8 cellular contexts compared by ENCODE assay signal in the genomic region with DNA sequence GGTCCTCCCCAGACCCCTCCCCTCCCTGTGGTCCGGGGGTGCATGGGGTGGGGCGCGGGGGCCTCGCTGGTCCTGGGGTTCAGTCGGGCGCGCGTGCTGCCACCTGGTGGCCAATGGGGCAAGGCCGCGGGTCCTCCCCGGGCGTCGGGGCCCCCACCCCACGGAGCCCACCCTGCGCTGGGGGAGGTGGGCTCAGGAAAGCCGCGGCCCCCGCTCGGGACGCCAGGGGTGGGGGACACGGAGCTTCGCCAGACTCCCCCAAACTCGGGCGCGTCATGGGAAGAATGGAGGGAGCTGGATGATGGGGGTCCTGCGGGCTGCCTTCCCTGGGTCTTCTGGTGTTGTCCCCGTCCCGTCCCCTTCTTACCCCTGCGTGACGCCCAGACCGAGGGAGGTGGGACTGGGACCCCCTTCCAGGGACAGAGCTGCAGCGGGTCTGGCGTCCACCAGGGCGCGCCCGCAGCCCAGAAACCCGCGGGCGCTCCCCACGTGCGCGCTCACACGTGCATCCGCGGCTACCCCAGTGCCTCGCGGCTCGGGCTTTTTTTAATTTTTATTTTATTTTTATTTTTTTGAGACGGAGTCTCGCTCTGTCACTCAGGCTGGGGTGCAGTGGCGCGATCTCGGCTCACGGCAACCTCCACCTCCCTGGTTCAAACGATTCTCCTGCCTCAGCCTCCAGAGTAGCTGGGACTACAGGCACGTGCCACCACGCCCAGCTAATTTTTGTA. TPM values are rescaled to one million over a fixed set of nuclear protein-coding genes. Genes with fewer than 3 reads are reported as not detected.
A peak's percentile ranks its signal among the peaks of the same experiment; 100 is the strongest.
DNase-seq lines count a peak whose midpoint lies in the region; ATAC-seq and TF ChIP-seq lines count a peak whose summit lies in the region.

No MANE protein-coding gene starts in this region.

- peaks cover 0 to 3% of the 10 kb centered on the region in 2 experiments for H3K4me1 ChIP-seq in trophoblast cell (ENCODE audit: control insufficient read depth in 1 of 2, insufficient read depth in 2 of 2, low read length in 2 of 2)

- H3K4me1 Mint-ChIP-seq in activated T-cell treated with anti-CD3 and anti-CD28 coated beads, Interleukin-2, amount 50 U/mL, for 24 hours (ENCODE audit: low read depth), result peaks cover 19% of the 10 kb centered on the region

- H3K79me1 ChIP-seq in trophoblast cell (ENCODE audit: low read length), result no peaks in the 10 kb centered on the region

- H3K4me2 ChIP-seq in trophoblast cell (ENCODE audit: low read length), result no peak overlapping the region

- TF ChIP-seq POLR2A in NB4 (IDR thresholded peaks at IDR 0.05; ENCODE audit: extremely low read depth, insufficient read length), result no peak

- H2BK5ac ChIP-seq in trophoblast cell (ENCODE audit: low read depth, low read length, poor library complexity), result no peak overlapping the region

- no peak overlapping the region for H3K4ac ChIP-seq in trophoblast cell (ENCODE audit: low read depth, low read length)

- no peak overlapping the region for H3K4me3 Mint-ChIP-seq in activated T-cell treated with anti-CD3 and anti-CD28 coated beads, Interleukin-2, amount 50 U/mL, for 24 hours

- DNase-seq in GM06990 (ENCODE audit: extremely low read depth, insufficient read length) (peak; percentile 72), NB4 (ENCODE audit: low read depth) (peak; percentile 59), fibroblast of mammary gland (ENCODE audit: low read depth) (peak; percentile 32), trophoblast cell (peak in 1 of 2 donors; percentile 29), medulla oblongata (ENCODE audit: extremely low spot score) (no peak), NCI-H345 treated with DMSO at 0.1 percent for 48 hours (lab: John Stamatoyannopoulos, UW; ENCODE audit: unreplicated experiment) (no peak)
- peak; percentile 83 for DNase-seq in activated T-cell treated with anti-CD3 and anti-CD28 coated beads, Interleukin-2, amount 50 U/mL, for 24 hours

- no peak overlapping the region for H3K14ac ChIP-seq in trophoblast cell (ENCODE audit: low read length)

- H2AK5ac ChIP-seq in trophoblast cell (ENCODE audit: low read length), result no peak overlapping the region

- H4K91ac ChIP-seq in trophoblast cell (ENCODE audit: low read depth, low read length), result no peak overlapping the region

- no peaks in the 10 kb centered on the region; the same call in 1 of the 2 replicates for H3K27me3 ChIP-seq in GM06990 (replicated peaks; ENCODE audit: control insufficient read depth, insufficient read depth, low read length)
- peaks cover 40% of the 10 kb centered on the region for H3K27me3 ChIP-seq in trophoblast cell (ENCODE audit: insufficient read depth, low read length)

- H3K36me3 ChIP-seq in GM06990 (ENCODE audit: control insufficient read depth, insufficient read depth, low read length), result no peaks in the 10 kb centered on the region
- no peaks in the 10 kb centered on the region for H3K36me3 ChIP-seq in trophoblast cell (ENCODE audit: control insufficient read depth in 1 of 2, insufficient read depth in 2 of 2, low read length in 2 of 2)

- H4K8ac ChIP-seq in trophoblast cell (ENCODE audit: low read depth, low read length), result no peak overlapping the region

- H3K9me3 ChIP-seq in trophoblast cell (ENCODE audit: insufficient read depth, low read depth, low read length), result peaks cover 7% of the 10 kb centered on the region

- no CpG with 5 or more reads among the region's 57 CpGs for WGBS in trophoblast cell (ENCODE audit: extremely low coverage, insufficient coverage, insufficient read length)

- no peak overlapping the region for H3K18ac ChIP-seq in trophoblast cell (ENCODE audit: low read length)

- H2AFZ ChIP-seq in trophoblast cell (ENCODE audit: insufficient read depth, low read length, poor library complexity), result peak overlapping the region; percentile 38

- no peak overlapping the region for H3K27ac ChIP-seq in trophoblast cell (ENCODE audit: low read depth, low read length)

- no peak overlapping the region for H3K9ac ChIP-seq in trophoblast cell (ENCODE audit: low read length)

- H3K4me3 ChIP-seq in GM06990 (replicated peaks; ENCODE audit: low read depth, low read length) (peak overlapping the region; percentile 56), NB4 (ENCODE audit: low read depth, low read length) (no peak overlapping the region), fibroblast of mammary gland (ENCODE audit: control insufficient read depth, low read depth, low read length) (no peak overlapping the region), trophoblast cell (ENCODE audit: low read depth, low read length) (no peak overlapping the region)

- H3K9me3 Mint-ChIP-seq in activated T-cell treated with anti-CD3 and anti-CD28 coated beads, Interleukin-2, amount 50 U/mL, for 24 hours, result no peaks in the 10 kb centered on the region

- no peaks in the 10 kb centered on the region for H3K36me3 Mint-ChIP-seq in activated T-cell treated with anti-CD3 and anti-CD28 coated beads, Interleukin-2, amount 50 U/mL, for 24 hours (ENCODE audit: low read depth)

- no peak overlapping the region for H2BK12ac ChIP-seq in trophoblast cell (ENCODE audit: low read length)

- no peak for ATAC-seq in GM19324 (IDR thresholded peaks at IDR 0.05; ENCODE audit: low FRiP score, unreplicated experiment)

- peaks cover 68% of the 10 kb centered on the region for H3K27me3 Mint-ChIP-seq in activated T-cell treated with anti-CD3 and anti-CD28 coated beads, Interleukin-2, amount 50 U/mL, for 24 hours

- no peak overlapping the region for H3K23ac ChIP-seq in trophoblast cell (ENCODE audit: low read length)

- H4K12ac ChIP-seq in trophoblast cell (ENCODE audit: low read depth, low read length), result peak overlapping the region; percentile 50

- H2BK120ac ChIP-seq in trophoblast cell (ENCODE audit: insufficient read depth, low read length, poor library complexity), result no peak overlapping the region

- H3K79me2 ChIP-seq in trophoblast cell (ENCODE audit: control insufficient read depth, insufficient read depth, low read length, poor library complexity), result no peaks in the 10 kb centered on the region

- H3K27ac Mint-ChIP-seq in activated T-cell treated with anti-CD3 and anti-CD28 coated beads, Interleukin-2, amount 50 U/mL, for 24 hours, result no peak overlapping the region

- TF ChIP-seq CTCF in GM06990 (IDR thresholded peaks at IDR 0.05; ENCODE audit: insufficient read depth, low read length, poor library complexity, severe bottlenecking) (peak; percentile 80), NB4 (IDR thresholded peaks at IDR 0.05; ENCODE audit: low read depth, low read length) (peak; percentile 29), fibroblast of mammary gland (conservative IDR thresholded peaks at IDR 0.05; ENCODE audit: control insufficient read depth, insufficient read depth, low read depth, low read length) (peak; percentile 59)

RNA-seq across cellular contexts. Expression of a gene that starts 19.8 kb away (rescaled TPM):
- 148 and 149 TPM in 2 replicates for polyA plus RNA-seq in trophoblast cell (2013)

Comparison
In these comparisons a context has a peak if more than half of its experiments do, and no peak if none do; other contexts are left out.
1. DNase-seq: peak in GM06990 (single experiment), NB4 (single experiment), activated T-cell treated with anti-CD3 and anti-CD28 coated beads, Interleukin-2, amount 50 U/mL, for 24 hours (single experiment) and fibroblast of mammary gland (single experiment); none in medulla oblongata (single experiment) and NCI-H345 treated with DMSO at 0.1 percent for 48 hours (single experiment).
2. CTCF ChIP-seq: peak in every context shown above with its lines; median percentile 80 in GM06990; 59 in fibroblast of mammary gland; 29 in NB4.